ENCODE assay signal across 10 cellular contexts in the genomic region with DNA sequence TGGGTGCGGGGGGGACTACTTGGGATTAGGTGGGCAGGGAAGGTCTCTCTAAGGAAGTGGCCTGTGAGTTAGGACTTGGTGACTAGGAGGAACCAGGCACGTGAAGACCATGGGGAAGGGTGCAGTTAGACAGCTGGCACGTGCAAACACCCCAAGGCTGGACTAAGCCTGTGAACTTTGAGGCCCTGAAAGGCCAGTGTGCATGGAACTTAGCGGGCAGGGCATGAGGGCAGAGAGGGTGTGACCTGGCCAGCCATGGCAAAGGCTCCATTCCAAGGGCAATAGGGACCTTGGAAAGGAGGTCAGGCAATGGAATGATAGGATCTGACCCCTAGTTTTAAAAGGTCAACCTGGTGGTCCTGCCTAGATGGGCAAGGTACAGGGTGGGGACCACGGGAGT.
"Had no signal": no experiment of that assay in that cellular context is flagged by ENCODE, and none has a peak within 500 bp of the region (broad histone marks: within the 10 kb centered on the region; RNA-seq: fewer than 3 reads in every experiment).

No MANE protein-coding gene starts in this region.

- H3K4me1 ChIP-seq: HAP-1 had no signal

- H3K9me3 Mint-ChIP-seq: HFFc6, IgD-negative memory B cell had no signal

- H3K36me3 ChIP-seq: HAP-1 had no signal

- H3K27ac ChIP-seq: GM23248, HL-60 had no signal

- H2AFZ ChIP-seq: GM23248 had no signal

- H3K9ac ChIP-seq: GM23248 had no signal

- H3K36me3 Mint-ChIP-seq: IgD-negative memory B cell had no signal

- ATAC-seq: HCT116, HepG2 had no signal

- DNase-seq: GM23248, GOT3, H7, HFFc6, KBM-7 had no signal

- H3K4me3 Mint-ChIP-seq: HFFc6 had no signal

- H3K27ac Mint-ChIP-seq: HFFc6, IgD-negative memory B cell had no signal

- H3K9me3 ChIP-seq: HAP-1 had no signal

- H3K4me3 ChIP-seq: GM23248, HAP-1 had no signal
